27 cellular contexts compared by ENCODE assay signal in genomic region chr7:19448091-19448490, GRCh38.
"Had no signal": no experiment of that assay in that cellular context is flagged by ENCODE, and none has a peak within 500 bp of the region (broad histone marks: within the 10 kb centered on the region; RNA-seq: fewer than 3 reads in every experiment).

No MANE protein-coding gene starts in this region.

- FAIRE-seq: astrocyte, bronchial epithelial cell, frontal cortex had no signal

- DNase-seq: activated CD4-positive, alpha-beta memory T cell treated with anti-CD3 and anti-CD28 coated beads, Interleukin-2, amount 10 ng/mL, durations not matched to agents 7 days and 5 days; activated CD4-positive, alpha-beta T cell treated with anti-CD3 and anti-CD28 coated beads for 1 hour; activated CD4-positive, alpha-beta T cell treated with anti-CD3 and anti-CD28 coated beads for 4 hours; activated CD4-positive, alpha-beta T cell treated with anti-CD3 and anti-CD28 coated beads, Interleukin-2, amount 10 ng/mL, durations not matched to agents 7 days and 5 days; activated CD4-positive, alpha-beta T cell treated with anti-CD3 and anti-CD28 coated beads, Interleukin-2, amount 50 U/mL, for 4 hours; activated CD8-positive, alpha-beta memory T cell treated with anti-CD3 and anti-CD28 coated beads, Interleukin-2, amount 50 U/mL, for 48 hours; activated gamma-delta T cell; activated naive CD4-positive, alpha-beta T cell; activated naive CD4-positive, alpha-beta T cell treated with anti-CD3 and anti-CD28 coated beads, Interleukin-2, amount 10 ng/mL, durations not matched to agents 7 days and 5 days; activated naive CD8-positive, alpha-beta T cell treated with anti-CD3 and anti-CD28 coated beads, Interleukin-2, amount 10 ng/mL, durations not matched to agents 7 days and 5 days; activated T-cell treated with anti-CD3 and anti-CD28 coated beads for 4 hours; activated T-cell treated with anti-CD3 and anti-CD28 coated beads, Interleukin-2, amount 50 U/mL, for 24 hours; activated T-cell treated with anti-CD3 and anti-CD28 coated beads, Interleukin-2, amount 50 U/mL, for 72 hours; anterior cingulate cortex; brain microvascular endothelial cell; dorsolateral prefrontal cortex; effector memory CD4-positive, alpha-beta T cell; endodermal cell; foreskin fibroblast; head of caudate nucleus; hippocampal formation had no signal

- ATAC-seq: activated naive CD4-positive, alpha-beta T cell treated with anti-CD3 and anti-CD28 coated beads, Interleukin-2, amount 50 U/mL, for 72 hours; activated T-cell treated with anti-CD3 and anti-CD28 coated beads, Interleukin-2, amount 50 U/mL, for 72 hours; esophagus mucosa; WTC11 had no signal
